ENCODE assay signal across 20 cellular contexts in genomic region chr2:29446852-29447251, GRCh38.
DNase-seq lines count a peak whose midpoint lies in the region; ATAC-seq and TF ChIP-seq lines count a peak whose summit lies in the region.
"Had no signal": no experiment of that assay in that cellular context is flagged by ENCODE, and none has a peak within 500 bp of the region (broad histone marks: within the 10 kb centered on the region; RNA-seq: fewer than 3 reads in every experiment).

No MANE protein-coding gene starts in this region.

- no peak overlapping the region for H3K4me3 Mint-ChIP-seq in type B pancreatic cell
- no peak overlapping the region for H3K4me3 Mint-ChIP-seq in stimulated activated effector memory CD8-positive, alpha-beta T cell treated with anti-CD3 and anti-CD28 coated beads, Interleukin-12 subunit alpha, Interleukin-12 subunit beta, amount 100 ng/mL, for 72 hours
- H3K4me3 Mint-ChIP-seq: CD4-positive, alpha-beta memory T cell; IgD-negative memory B cell had no signal

- H3K79me2 ChIP-seq in trophoblast cell (ENCODE audit: control insufficient read depth, insufficient read depth, low read length, poor library complexity) = no peaks in the 10 kb centered on the region

- no peak overlapping the region for H3K14ac ChIP-seq in trophoblast cell (ENCODE audit: low read length)

- no peak overlapping the region for H3K27ac ChIP-seq in trophoblast cell (ENCODE audit: low read depth, low read length)
- H3K27ac ChIP-seq: BLaER1 treated with 17β-estradiol and CSF1 and Interleukin-3, amounts not matched to agents 10 nM and 100 nM; SJSA1 had no signal

- H3K27ac Mint-ChIP-seq in type B pancreatic cell = peak overlapping the region; percentile 13
- no peak overlapping the region for H3K27ac Mint-ChIP-seq in stimulated activated effector memory CD8-positive, alpha-beta T cell treated with anti-CD3 and anti-CD28 coated beads, Interleukin-12 subunit alpha, Interleukin-12 subunit beta, amount 100 ng/mL, for 72 hours
- H3K27ac Mint-ChIP-seq: CD4-positive, alpha-beta memory T cell; IgD-negative memory B cell had no signal

- no peak overlapping the region for H2BK12ac ChIP-seq in trophoblast cell (ENCODE audit: low read length)

- WGBS in trophoblast cell (ENCODE audit: extremely low coverage, insufficient coverage, insufficient read length) = no CpG with 5 or more reads among the region's 4 CpGs

- H3K4me1 Mint-ChIP-seq in type B pancreatic cell (ENCODE audit: unreplicated experiment) = peaks cover 30% of the 10 kb centered on the region
- H3K4me1 Mint-ChIP-seq in stimulated activated effector memory CD8-positive, alpha-beta T cell treated with anti-CD3 and anti-CD28 coated beads, Interleukin-12 subunit alpha, Interleukin-12 subunit beta, amount 100 ng/mL, for 72 hours = no peaks in the 10 kb centered on the region
- H3K4me1 Mint-ChIP-seq: CD4-positive, alpha-beta memory T cell; IgD-negative memory B cell had no signal

- no peak overlapping the region for H2BK5ac ChIP-seq in trophoblast cell (ENCODE audit: low read depth, low read length, poor library complexity)

- H3K9me3 ChIP-seq in MG63 (no peaks in the 10 kb centered on the region), trophoblast cell (ENCODE audit: insufficient read depth, low read depth, low read length) (no peaks in the 10 kb centered on the region)
- H3K9me3 ChIP-seq: Caco-2, SJSA1 had no signal

- no peak overlapping the region for H4K8ac ChIP-seq in trophoblast cell (ENCODE audit: low read depth, low read length)

- H3K23ac ChIP-seq in trophoblast cell (ENCODE audit: low read length) = no peak overlapping the region

- H3K4me2 ChIP-seq in trophoblast cell (ENCODE audit: low read length) = no peak overlapping the region
- H3K4me2 ChIP-seq: BLaER1 treated with 17β-estradiol and CSF1 and Interleukin-3, amounts not matched to agents 10 nM and 100 nM had no signal

- H3K36me3 ChIP-seq in MG63 = no peaks in the 10 kb centered on the region
- no peaks in the 10 kb centered on the region for H3K36me3 ChIP-seq in trophoblast cell (ENCODE audit: control insufficient read depth in 1 of 2, insufficient read depth in 2 of 2, low read length in 2 of 2)
- H3K36me3 ChIP-seq: BLaER1 treated with 17β-estradiol and CSF1 and Interleukin-3, amounts not matched to agents 10 nM and 100 nM; SJSA1 had no signal

- no peak overlapping the region for H3K18ac ChIP-seq in trophoblast cell (ENCODE audit: low read length)

- H4K12ac ChIP-seq in trophoblast cell (ENCODE audit: low read depth, low read length) = no peak overlapping the region

- no peak overlapping the region for H2AK5ac ChIP-seq in trophoblast cell (ENCODE audit: low read length)

- H2AFZ ChIP-seq in trophoblast cell (ENCODE audit: insufficient read depth, low read length, poor library complexity) = no peak overlapping the region

- H3K4me3 ChIP-seq in MG63 (no peak overlapping the region), fibroblast of mammary gland (ENCODE audit: control insufficient read depth, low read depth, low read length) (no peak overlapping the region), trophoblast cell (ENCODE audit: low read depth, low read length) (no peak overlapping the region)
- H3K4me3 ChIP-seq: BLaER1 treated with 17β-estradiol and CSF1 and Interleukin-3, amounts not matched to agents 10 nM and 100 nM; SJSA1 had no signal

- peak; percentile 21 for DNase-seq in EH (ENCODE audit: low read depth)
- DNase-seq in MG63 = peak; percentile 65
- DNase-seq in fibroblast of mammary gland (ENCODE audit: low read depth) = peak; percentile 17
- DNase-seq in type B pancreatic cell (ENCODE audit: extremely low spot score, unreplicated experiment) = no peak
- no peak for DNase-seq in trophoblast cell
- no peak for DNase-seq in stimulated activated effector memory CD8-positive, alpha-beta T cell treated with anti-CD3 and anti-CD28 coated beads, Interleukin-12 subunit alpha, Interleukin-12 subunit beta, amount 100 ng/mL, for 72 hours (ENCODE audit: low spot score in 2 of 2)
- DNase-seq: Caco-2; CD4-positive, alpha-beta memory T cell; DMS 273 treated with DMSO at 0.1 percent for 48 hours; DMS79 treated with DMSO at 0.1 percent for 48 hours; NCI-H1417; NCI-H187; NCI-H446 treated with DMSO at 0.1 percent for 48 hours; OCI-M1; T-helper 1 cell had no signal

- no peaks in the 10 kb centered on the region for H3K27me3 ChIP-seq in MG63
- H3K27me3 ChIP-seq in trophoblast cell (ENCODE audit: insufficient read depth, low read length) = no peaks in the 10 kb centered on the region
- H3K27me3 ChIP-seq: BLaER1 treated with 17β-estradiol and CSF1 and Interleukin-3, amounts not matched to agents 10 nM and 100 nM; SJSA1 had no signal

- no peak for ATAC-seq in stimulated activated effector memory CD8-positive, alpha-beta T cell treated with anti-CD3 and anti-CD28 coated beads, Interleukin-12 subunit alpha, Interleukin-12 subunit beta, amount 100 ng/mL, for 72 hours
- no peak for ATAC-seq in GM18505 (IDR thresholded peaks at IDR 0.05; ENCODE audit: unreplicated experiment)
- ATAC-seq: Right ventricle myocardium inferior had no signal

- no peak overlapping the region for H3K9ac ChIP-seq in trophoblast cell (ENCODE audit: low read length)
- H3K9ac ChIP-seq: BLaER1 treated with 17β-estradiol and CSF1 and Interleukin-3, amounts not matched to agents 10 nM and 100 nM had no signal

- H3K9me3 Mint-ChIP-seq in type B pancreatic cell = no peaks in the 10 kb centered on the region
- H3K9me3 Mint-ChIP-seq in stimulated activated effector memory CD8-positive, alpha-beta T cell treated with anti-CD3 and anti-CD28 coated beads, Interleukin-12 subunit alpha, Interleukin-12 subunit beta, amount 100 ng/mL, for 72 hours = no peaks in the 10 kb centered on the region
- H3K9me3 Mint-ChIP-seq: CD4-positive, alpha-beta memory T cell; IgD-negative memory B cell had no signal

- no peak overlapping the region for H4K91ac ChIP-seq in trophoblast cell (ENCODE audit: low read depth, low read length)

- no peak overlapping the region for H2BK120ac ChIP-seq in trophoblast cell (ENCODE audit: insufficient read depth, low read length, poor library complexity)

- no peaks in the 10 kb centered on the region for H3K79me1 ChIP-seq in trophoblast cell (ENCODE audit: low read length)

- TF ChIP-seq POLR2A in GM18505 (IDR thresholded peaks at IDR 0.05; ENCODE audit: borderline replicate concordance, extremely low read depth, insufficient read depth, insufficient read length) = no peak

- no peaks in the 10 kb centered on the region for H3K27me3 Mint-ChIP-seq in type B pancreatic cell

- TF ChIP-seq CTCF in fibroblast of mammary gland (conservative IDR thresholded peaks at IDR 0.05; ENCODE audit: control insufficient read depth, insufficient read depth, low read depth, low read length) (no peak), type B pancreatic cell (conservative IDR thresholded peaks at IDR 0.05) (no peak)

- peaks cover 2 to 3% of the 10 kb centered on the region in 2 experiments for H3K4me1 ChIP-seq in trophoblast cell (ENCODE audit: control insufficient read depth in 1 of 2, insufficient read depth in 2 of 2, low read length in 2 of 2)
- H3K4me1 ChIP-seq: Caco-2 had no signal

- H3K4ac ChIP-seq in trophoblast cell (ENCODE audit: low read depth, low read length) = no peak overlapping the region

- no peaks in the 10 kb centered on the region for H3K36me3 Mint-ChIP-seq in type B pancreatic cell
- no peaks in the 10 kb centered on the region for H3K36me3 Mint-ChIP-seq in stimulated activated effector memory CD8-positive, alpha-beta T cell treated with anti-CD3 and anti-CD28 coated beads, Interleukin-12 subunit alpha, Interleukin-12 subunit beta, amount 100 ng/mL, for 72 hours
- H3K36me3 Mint-ChIP-seq: CD4-positive, alpha-beta memory T cell; IgD-negative memory B cell had no signal

Comparison
In these comparisons a context has a peak if more than half of its experiments do, and no peak if none do; other contexts are left out.
1. DNase-seq: peak in EH (single experiment), MG63 (single experiment) and fibroblast of mammary gland (single experiment); none in type B pancreatic cell (single experiment), trophoblast cell (0 of 2) and stimulated activated effector memory CD8-positive, alpha-beta T cell treated with anti-CD3 and anti-CD28 coated beads, Interleukin-12 subunit alpha, Interleukin-12 subunit beta, amount 100 ng/mL, for 72 hours (0 of 2).